Comparison of ENCODE assay signal across 22 cellular contexts in genomic region chr14:76040704-76041103, GRCh38.
"Had no signal": no experiment of that assay in that cellular context is flagged by ENCODE, and none has a peak within 500 bp of the region (broad histone marks: within the 10 kb centered on the region; RNA-seq: fewer than 3 reads in every experiment).

No MANE protein-coding gene starts in this region.

- H3K27ac ChIP-seq: neutrophil, pancreas, prostate gland, stomach, thoracic aorta, thyroid gland, tibial nerve, upper lobe of left lung, uterus had no signal

- H3K36me3 ChIP-seq: neutrophil, pancreas, prostate gland, thoracic aorta, uterus had no signal

- H3K9me3 ChIP-seq: neutrophil, pancreas, prostate gland, stomach, thoracic aorta, thyroid gland, tibial nerve, upper lobe of left lung, uterus had no signal

- H3K4me3 ChIP-seq: pancreas, prostate gland, stomach, thoracic aorta, thyroid gland, tibial nerve, upper lobe of left lung, uterus had no signal

- H3K27me3 ChIP-seq: neutrophil, pancreas, stomach, thyroid gland, tibial nerve, upper lobe of left lung, uterus had no signal

- FAIRE-seq: pancreas, small intestine had no signal

- DNase-seq: naive B cell; naive thymus-derived CD8-positive, alpha-beta T cell; nephron progenitor cell; nucleus accumbens; pancreas; right cardiac atrium; small intestine; stimulated activated CD4-positive, alpha-beta T cell treated with anti-CD3 and anti-CD28 coated beads, Interleukin-15, amount 100 ng/mL, for 24 hours; stimulated activated CD4-positive, alpha-beta T cell treated with anti-CD3 and anti-CD28 coated beads, Interleukin-2, amount 100 ng/mL, for 24 hours; stimulated activated CD4-positive, alpha-beta T cell treated with anti-CD3 and anti-CD28 coated beads, Interleukin-2, amount 100 ng/mL, for 48 hours; stimulated activated CD4-positive, alpha-beta T cell treated with anti-CD3 and anti-CD28 coated beads, Interleukin-4, amount 100 ng/mL, for 24 hours; stimulated activated naive B cell treated with anti-CD40 and anti-IgM and Interleukin-4, amounts not matched to agents 10 μg/mL and 1 μg/mL and 100 μg/mL, for 72 hours; stimulated activated naive CD4-positive, alpha-beta T cell treated with Interleukin-2 at 50 U/mL for 16 hours; stomach; thyroid gland; trophoblast cell; upper lobe of left lung; uterus had no signal

- H3K4me1 ChIP-seq: pancreas, prostate gland, stomach, thyroid gland, upper lobe of left lung, uterus had no signal
